Comparison of ENCODE assay signal across 1 cellular context in genomic region chr19:12723643-12724426, GRCh38.
TF ChIP-seq lines count a peak whose summit lies in the region.

Gene TNPO2 (minus strand): TSS chr19:12723932. CDS start chr19:12720977, 2,955 bp downstream.

TF ChIP-seq in SK-N-SH, 30 proteins besides CTCF, POLR2A, EP300 and RAD21 (continued from another document):
- TF ChIP-seq ZBTB33 (IDR thresholded peaks at IDR 0.05; ENCODE audit: borderline replicate concordance, low read depth) (0 out of 2 replicates have a peak, but pooled peaks have one; percentile 22), GATA2 (CRISPR knock-in tag; IDR thresholded peaks at IDR 0.05) (peak; percentile 83), CHD2 (IDR thresholded peaks at IDR 0.05; ENCODE audit: low read length, partially characterized antibody) (no peak), USF2 (IDR thresholded peaks at IDR 0.05; ENCODE audit: borderline replicate concordance, low read depth, low read length) (no peak), TAF1 (IDR thresholded peaks at IDR 0.05; ENCODE audit: borderline replicate concordance, low read depth, low read length) (no peak), TCF12 (IDR thresholded peaks at IDR 0.05) (no peak), SIN3A (IDR thresholded peaks at IDR 0.05; ENCODE audit: borderline replicate concordance, low read depth, low read length) (peak; percentile 84), IRF3 (IDR thresholded peaks at IDR 0.05; ENCODE audit: low read depth, low read length) (no peak), RFX5 (IDR thresholded peaks at IDR 0.05; ENCODE audit: low read length) (no peak), PBX3 (IDR thresholded peaks at IDR 0.05) (no peak), NRF1 (IDR thresholded peaks at IDR 0.05; ENCODE audit: low read depth, low read length) (peak; percentile 71), JUND (IDR thresholded peaks at IDR 0.05) (no peak), GABPA (IDR thresholded peaks at IDR 0.05; ENCODE audit: low read depth) (peak; percentile 31; the same call in 1 of the 2 replicates), SMC3 (IDR thresholded peaks at IDR 0.05; ENCODE audit: low read depth, low read length) (no peak), USF1 (IDR thresholded peaks at IDR 0.05; ENCODE audit: borderline replicate concordance, low read depth) (peak; percentile 69; the same call in 1 of the 2 replicates), POLR2AphosphoS5 (IDR thresholded peaks at IDR 0.05; ENCODE audit: low read depth, low read length) (peak; percentile 68)
